ENCODE assay signal across 10 cellular contexts in the genomic region with DNA sequence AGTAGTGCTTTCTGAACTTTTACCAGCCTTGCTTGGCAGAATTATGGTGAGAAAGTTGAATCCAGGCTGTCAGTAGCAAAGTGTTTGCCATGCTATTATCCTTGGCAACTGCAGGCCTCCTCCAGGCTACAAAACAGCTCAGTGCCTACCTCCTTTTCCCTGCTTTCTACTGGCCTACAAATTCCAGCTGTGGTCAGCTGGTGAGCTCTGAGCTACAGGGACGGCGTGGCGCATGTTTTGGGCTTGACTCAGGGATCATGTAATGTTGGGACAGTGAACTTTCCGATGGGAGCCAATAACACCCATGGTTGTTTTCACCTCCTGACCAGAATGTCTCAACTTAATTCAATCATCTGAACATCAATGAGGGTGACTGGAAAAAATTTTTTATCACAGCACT.
DNase-seq lines count a peak whose midpoint lies in the region; ATAC-seq, FAIRE-seq and TF ChIP-seq lines count a peak whose summit lies in the region.
"Had no signal": no experiment of that assay in that cellular context is flagged by ENCODE, and none has a peak within 500 bp of the region (broad histone marks: within the 10 kb centered on the region; RNA-seq: fewer than 3 reads in every experiment).

No MANE protein-coding gene starts in this region.

- H3K4me1 ChIP-seq in fibroblast of lung (ENCODE audit: control insufficient read depth, extremely low read depth, insufficient read depth, low read length), result peaks cover 24% of the 10 kb centered on the region
- H3K4me1 ChIP-seq: BLaER1 had no signal

- no peak overlapping the region for H2AFZ ChIP-seq in fibroblast of lung (ENCODE audit: low read length)

- H3K4me2 ChIP-seq in fibroblast of lung (ENCODE audit: extremely low read depth, insufficient read depth, low read length), result no peak overlapping the region
- H3K4me2 ChIP-seq: BLaER1 had no signal

- DNase-seq in AG08396 (ENCODE audit: low spot score) (peak; percentile 78), RCC 7860 (ENCODE audit: low spot score) (peak; percentile 76), fibroblast of lung (ENCODE audit: low read depth in 2 of 2) (peak; percentile 84 to 98), omental fat pad (ENCODE audit: low spot score) (no peak), NCI-H187 treated with DMSO at 0.1 percent for 48 hours (lab: John Stamatoyannopoulos, UW) (no peak), RKO (ENCODE audit: low spot score) (no peak)

- H3K79me2 ChIP-seq in fibroblast of lung (ENCODE audit: control insufficient read depth, insufficient read depth, low read length), result no peaks in the 10 kb centered on the region

- H3K9me3 ChIP-seq in fibroblast of lung (ENCODE audit: control insufficient read depth, insufficient read depth, low read depth, low read length), result no peaks in the 10 kb centered on the region
- H3K9me3 ChIP-seq: BLaER1 had no signal

- ATAC-seq in omental fat pad (ENCODE audit: low FRiP score), result peak; percentile 56
- ATAC-seq in HG02970 (IDR thresholded peaks at IDR 0.05; ENCODE audit: low FRiP score, unreplicated experiment), result no peak
- no peak for ATAC-seq in GM21717 (IDR thresholded peaks at IDR 0.05; ENCODE audit: unreplicated experiment)

- H3K27ac ChIP-seq in fibroblast of lung (ENCODE audit: insufficient read depth, low read length), result peak overlapping the region; percentile 63
- H3K27ac ChIP-seq: BLaER1 had no signal

- H3K27me3 ChIP-seq in fibroblast of lung (ENCODE audit: control insufficient read depth, insufficient read depth, low read length), result no peaks in the 10 kb centered on the region
- H3K27me3 ChIP-seq: BLaER1 had no signal

- no peak overlapping the region for H3K4me3 ChIP-seq in fibroblast of lung (replicated peaks in 1 of 4; ENCODE audit: control extremely low read depth in 1 of 4, insufficient read depth in 1 of 4, low read depth in 3 of 4, low read length in 4 of 4)
- H3K4me3 ChIP-seq: BLaER1 had no signal

- TF ChIP-seq CTCF in fibroblast of lung (conservative IDR thresholded peaks at IDR 0.05 in 1 of 2, IDR thresholded peaks at IDR 0.05 in 1 of 2; ENCODE audit: low read depth in 1 of 2, low read length in 2 of 2) (no peak), omental fat pad (IDR thresholded peaks at IDR 0.05) (no peak)

- H4K20me1 ChIP-seq in fibroblast of lung (ENCODE audit: control insufficient read depth, extremely low read depth, insufficient read depth, low read length), result no peaks in the 10 kb centered on the region
- H4K20me1 ChIP-seq: BLaER1 had no signal

- H3K36me3 ChIP-seq in fibroblast of lung (ENCODE audit: control insufficient read depth, insufficient read depth, low read length), result no peaks in the 10 kb centered on the region
- H3K36me3 ChIP-seq: BLaER1 had no signal

- FAIRE-seq in RCC 7860 (lab: Jason Lieb, UNC), result peak; percentile 46
- FAIRE-seq: colon had no signal

- no peak overlapping the region for H3K9ac ChIP-seq in fibroblast of lung (ENCODE audit: insufficient read depth, low read length)
- H3K9ac ChIP-seq: BLaER1 had no signal

Comparison
In these comparisons a context has a peak if more than half of its experiments do, and no peak if none do; other contexts are left out.
1. DNase-seq: peak in AG08396 (single experiment), RCC 7860 (single experiment) and fibroblast of lung (2 of 2); none in omental fat pad (single experiment), NCI-H187 treated with DMSO at 0.1 percent for 48 hours (single experiment) and RKO (single experiment).